14 cellular contexts compared by ENCODE assay signal in the genomic region with DNA sequence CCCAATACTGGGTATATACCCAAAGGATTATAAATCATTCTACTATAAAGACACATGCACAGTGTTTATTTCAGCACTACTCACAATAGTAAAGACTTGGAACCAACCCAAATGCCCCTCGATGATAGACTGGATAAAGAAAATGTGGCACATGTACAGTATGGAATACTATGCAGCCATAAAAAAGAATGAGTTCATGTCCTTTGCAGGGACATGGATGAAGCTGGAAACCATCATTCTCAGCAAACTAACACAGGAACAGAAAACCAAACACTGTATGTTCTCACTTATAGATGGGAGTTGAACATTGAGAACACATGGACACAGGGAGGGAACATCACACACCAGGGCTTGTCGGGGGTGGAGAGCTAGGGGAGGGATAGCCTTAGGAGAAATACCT. TPM values are rescaled to one million over a fixed set of nuclear protein-coding genes. Genes with fewer than 3 reads are reported as not detected.
"Had no signal": no experiment of that assay in that cellular context is flagged by ENCODE, and none has a peak within 500 bp of the region (broad histone marks: within the 10 kb centered on the region; RNA-seq: fewer than 3 reads in every experiment).

No MANE protein-coding gene starts in this region.

RNA-seq across cellular contexts. Expression of a gene that starts 11.0 kb away (rescaled TPM):
- total RNA-seq: activated B cell treated with CpG ODN at 0.5 μM for 24 hours; activated CD4-positive, alpha-beta memory T cell treated with anti-CD3 and anti-CD28 coated beads for 36 hours; activated CD4-positive, alpha-beta memory T cell treated with anti-CD3 and anti-CD28 coated beads, Interleukin-2, amount 10 ng/mL, durations not matched to agents 7 days and 5 days; activated CD4-positive, alpha-beta T cell treated with anti-CD3 and anti-CD28 coated beads for 36 hours; activated CD4-positive, alpha-beta T cell treated with anti-CD3 and anti-CD28 coated beads, Interleukin-2, amount 10 ng/mL, durations not matched to agents 24 days and 14 days; activated CD4-positive, alpha-beta T cell treated with anti-CD3 and anti-CD28 coated beads, Interleukin-2, amount 10 ng/mL, durations not matched to agents 7 days and 5 days; activated CD8-positive, alpha-beta memory T cell treated with anti-CD3 and anti-CD28 coated beads for 36 hours; activated CD8-positive, alpha-beta memory T cell treated with anti-CD3 and anti-CD28 coated beads, Interleukin-2, amount 10 ng/mL, durations not matched to agents 7 days and 5 days; activated CD8-positive, alpha-beta T cell treated with anti-CD3 and anti-CD28 coated beads for 36 hours; activated CD8-positive, alpha-beta T cell treated with anti-CD3 and anti-CD28 coated beads, Interleukin-2, amount 10 ng/mL, durations not matched to agents 7 days and 5 days; T-helper 2 cell treated with Interferon-gamma antibody and Interleukin-4, amounts not matched to agents 100 ng/mL and 5 ng/mL, for 36 hours; WTC11 had no signal

RNA-seq across cellular contexts. Expression of a gene that starts 27.2 kb away (rescaled TPM):
- total RNA-seq: activated B cell treated with CpG ODN at 0.5 μM for 24 hours; activated CD4-positive, alpha-beta memory T cell treated with anti-CD3 and anti-CD28 coated beads for 36 hours; activated CD4-positive, alpha-beta memory T cell treated with anti-CD3 and anti-CD28 coated beads, Interleukin-2, amount 10 ng/mL, durations not matched to agents 7 days and 5 days; activated CD4-positive, alpha-beta T cell treated with anti-CD3 and anti-CD28 coated beads for 36 hours; activated CD4-positive, alpha-beta T cell treated with anti-CD3 and anti-CD28 coated beads, Interleukin-2, amount 10 ng/mL, durations not matched to agents 24 days and 14 days; activated CD4-positive, alpha-beta T cell treated with anti-CD3 and anti-CD28 coated beads, Interleukin-2, amount 10 ng/mL, durations not matched to agents 7 days and 5 days; activated CD8-positive, alpha-beta memory T cell treated with anti-CD3 and anti-CD28 coated beads for 36 hours; activated CD8-positive, alpha-beta memory T cell treated with anti-CD3 and anti-CD28 coated beads, Interleukin-2, amount 10 ng/mL, durations not matched to agents 7 days and 5 days; activated CD8-positive, alpha-beta T cell treated with anti-CD3 and anti-CD28 coated beads for 36 hours; activated CD8-positive, alpha-beta T cell treated with anti-CD3 and anti-CD28 coated beads, Interleukin-2, amount 10 ng/mL, durations not matched to agents 7 days and 5 days; T-helper 1 cell treated with Interleukin-12 subunit alpha and Interleukin-12 subunit beta and Interleukin-4 antibody, amounts not matched to agents 30 ng/mL and 1 ng/mL, for 36 hours; T-helper 17 cell; T-helper 2 cell treated with Interferon-gamma antibody and Interleukin-4, amounts not matched to agents 100 ng/mL and 5 ng/mL, for 36 hours; WTC11 had no signal

RNA-seq across cellular contexts. Expression of a gene that starts 53.7 kb away (rescaled TPM):
- total RNA-seq: activated B cell treated with CpG ODN at 0.5 μM for 24 hours; activated CD4-positive, alpha-beta memory T cell treated with anti-CD3 and anti-CD28 coated beads for 36 hours; activated CD4-positive, alpha-beta memory T cell treated with anti-CD3 and anti-CD28 coated beads, Interleukin-2, amount 10 ng/mL, durations not matched to agents 7 days and 5 days; activated CD4-positive, alpha-beta T cell treated with anti-CD3 and anti-CD28 coated beads for 36 hours; activated CD4-positive, alpha-beta T cell treated with anti-CD3 and anti-CD28 coated beads, Interleukin-2, amount 10 ng/mL, durations not matched to agents 24 days and 14 days; activated CD4-positive, alpha-beta T cell treated with anti-CD3 and anti-CD28 coated beads, Interleukin-2, amount 10 ng/mL, durations not matched to agents 7 days and 5 days; activated CD8-positive, alpha-beta memory T cell treated with anti-CD3 and anti-CD28 coated beads for 36 hours; activated CD8-positive, alpha-beta memory T cell treated with anti-CD3 and anti-CD28 coated beads, Interleukin-2, amount 10 ng/mL, durations not matched to agents 7 days and 5 days; activated CD8-positive, alpha-beta T cell treated with anti-CD3 and anti-CD28 coated beads for 36 hours; activated CD8-positive, alpha-beta T cell treated with anti-CD3 and anti-CD28 coated beads, Interleukin-2, amount 10 ng/mL, durations not matched to agents 7 days and 5 days; T-helper 1 cell treated with Interleukin-12 subunit alpha and Interleukin-12 subunit beta and Interleukin-4 antibody, amounts not matched to agents 30 ng/mL and 1 ng/mL, for 36 hours; T-helper 2 cell treated with Interferon-gamma antibody and Interleukin-4, amounts not matched to agents 100 ng/mL and 5 ng/mL, for 36 hours had no signal
